Comparison of ENCODE assay signal across 1 cellular context in the genomic region with DNA sequence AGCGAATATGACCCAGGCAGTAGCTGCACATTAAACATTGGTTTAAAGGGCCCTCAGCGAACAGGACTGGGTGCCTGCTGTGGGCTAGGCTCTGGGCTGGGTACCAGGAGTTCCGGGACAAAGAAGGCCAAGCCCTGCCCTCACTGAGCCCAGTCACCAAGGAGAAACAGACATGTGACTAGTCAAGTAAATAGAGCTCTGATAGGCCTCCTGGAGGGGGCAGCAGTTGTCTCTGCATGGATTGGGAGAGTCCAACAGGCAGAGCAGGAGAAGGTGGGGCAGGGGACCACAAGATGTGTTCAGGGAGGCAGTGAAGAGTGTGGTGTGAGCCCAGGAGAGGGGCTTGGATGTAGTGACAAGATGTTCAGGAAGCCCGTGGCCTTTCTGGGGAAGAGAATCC.
TF ChIP-seq lines count a peak whose summit lies in the region.

No MANE protein-coding gene starts in this region.

TF ChIP-seq in K562, 482 proteins besides CTCF, POLR2A, EP300 and RAD21:
- TF ChIP-seq, protein P1, sequence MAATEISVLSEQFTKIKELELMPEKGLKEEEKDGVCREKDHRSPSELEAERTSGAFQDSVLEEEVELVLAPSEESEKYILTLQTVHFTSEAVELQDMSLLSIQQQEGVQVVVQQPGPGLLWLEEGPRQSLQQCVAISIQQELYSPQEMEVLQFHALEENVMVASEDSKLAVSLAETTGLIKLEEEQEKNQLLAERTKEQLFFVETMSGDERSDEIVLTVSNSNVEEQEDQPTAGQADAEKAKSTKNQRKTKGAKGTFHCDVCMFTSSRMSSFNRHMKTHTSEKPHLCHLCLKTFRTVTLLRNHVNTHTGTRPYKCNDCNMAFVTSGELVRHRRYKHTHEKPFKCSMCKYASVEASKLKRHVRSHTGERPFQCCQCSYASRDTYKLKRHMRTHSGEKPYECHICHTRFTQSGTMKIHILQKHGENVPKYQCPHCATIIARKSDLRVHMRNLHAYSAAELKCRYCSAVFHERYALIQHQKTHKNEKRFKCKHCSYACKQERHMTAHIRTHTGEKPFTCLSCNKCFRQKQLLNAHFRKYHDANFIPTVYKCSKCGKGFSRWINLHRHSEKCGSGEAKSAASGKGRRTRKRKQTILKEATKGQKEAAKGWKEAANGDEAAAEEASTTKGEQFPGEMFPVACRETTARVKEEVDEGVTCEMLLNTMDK (IDR thresholded peaks at IDR 0.05; ENCODE audit: borderline replicate concordance, insufficient read depth, low read depth, low read length, poor library complexity, severe bottlenecking): peak; percentile 37
- TF ChIP-seq, protein P2, sequence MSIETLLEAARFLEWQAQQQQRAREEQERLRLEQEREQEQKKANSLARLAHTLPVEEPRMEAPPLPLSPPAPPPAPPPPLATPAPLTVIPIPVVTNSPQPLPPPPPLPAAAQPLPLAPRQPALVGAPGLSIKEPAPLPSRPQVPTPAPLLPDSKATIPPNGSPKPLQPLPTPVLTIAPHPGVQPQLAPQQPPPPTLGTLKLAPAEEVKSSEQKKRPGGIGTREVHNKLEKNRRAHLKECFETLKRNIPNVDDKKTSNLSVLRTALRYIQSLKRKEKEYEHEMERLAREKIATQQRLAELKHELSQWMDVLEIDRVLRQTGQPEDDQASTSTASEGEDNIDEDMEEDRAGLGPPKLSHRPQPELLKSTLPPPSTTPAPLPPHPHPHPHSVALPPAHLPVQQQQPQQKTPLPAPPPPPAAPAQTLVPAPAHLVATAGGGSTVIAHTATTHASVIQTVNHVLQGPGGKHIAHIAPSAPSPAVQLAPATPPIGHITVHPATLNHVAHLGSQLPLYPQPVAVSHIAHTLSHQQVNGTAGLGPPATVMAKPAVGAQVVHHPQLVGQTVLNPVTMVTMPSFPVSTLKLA (conservative IDR thresholded peaks at IDR 0.05): 0 out of 4 replicates have a peak, but pooled peaks of 1 of the 2 experiments have one; percentile 28
- TF ChIP-seq PRDM10 (IDR thresholded peaks at IDR 0.05; ENCODE audit: partially characterized antibody): peak; percentile 94
- TF ChIP-seq MXI1 (IDR thresholded peaks at IDR 0.05; ENCODE audit: low read depth, low read length): no peak
- peak; percentile 10; the same call in 1 of the 2 replicates for TF ChIP-seq RAD51 (IDR thresholded peaks at IDR 0.05; ENCODE audit: borderline replicate concordance, low read depth)
- TF ChIP-seq FOXK2 (conservative IDR thresholded peaks at IDR 0.05 in 1 of 2, IDR thresholded peaks at IDR 0.05 in 1 of 2; ENCODE audit: low read depth in 2 of 2): peak in 1 of 2 experiments; percentile 52; a peak in 1 of 4 replicates
TF ChIP-seq in K562: peak in this region for 5.
